Comparison of ENCODE assay signal across 25 cellular contexts in the genomic region with DNA sequence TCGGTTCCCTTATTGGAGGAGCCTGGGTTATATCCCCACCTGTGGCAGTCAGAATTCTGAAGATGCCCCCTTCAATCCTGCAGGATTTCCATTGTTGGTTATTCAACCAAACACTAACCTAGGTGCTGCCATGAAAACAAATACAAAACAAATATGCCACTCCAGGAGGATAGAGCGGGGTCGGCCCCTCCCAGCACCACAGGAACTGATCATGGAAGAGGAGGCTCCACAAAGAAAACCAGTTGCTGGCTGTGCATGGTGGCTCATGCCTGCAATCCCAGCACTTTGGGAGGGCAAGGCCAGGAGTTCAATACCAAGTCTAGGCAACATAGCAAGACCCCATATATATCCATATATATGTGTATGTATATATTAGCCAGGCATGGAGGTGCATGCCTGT.
"Had no signal": no experiment of that assay in that cellular context is flagged by ENCODE, and none has a peak within 500 bp of the region (broad histone marks: within the 10 kb centered on the region; RNA-seq: fewer than 3 reads in every experiment).

No MANE protein-coding gene starts in this region.

- DNase-seq: activated CD4-positive, alpha-beta memory T cell treated with anti-CD3 and anti-CD28 coated beads for 36 hours; activated CD4-positive, alpha-beta T cell treated with anti-CD3 and anti-CD28 coated beads, Interleukin-2, amount 10 ng/mL, durations not matched to agents 24 days and 14 days; activated CD4-positive, CD25-positive, alpha-beta regulatory T cell treated with anti-CD3 and anti-CD28 coated beads, Interleukin-2, amount 50 U/mL, for 72 hours; activated CD8-positive, alpha-beta memory T cell treated with anti-CD3 and anti-CD28 coated beads, Interleukin-2, amount 50 U/mL, for 4 hours; activated gamma-delta T cell treated with Interleukin-2 at 50 U/mL for 16 hours; activated naive CD4-positive, alpha-beta T cell treated with anti-CD3 and anti-CD28 coated beads, Interleukin-2, amount 50 U/mL, for 16 hours; activated T-cell treated with anti-CD3 and anti-CD28 coated beads, Interleukin-2, amount 50 U/mL, for 1 hour; amniotic stem cell; brain microvascular endothelial cell; left cardiac atrium; naive B cell; ovary; stimulated activated CD4-positive, alpha-beta T cell treated with anti-CD3 and anti-CD28 coated beads, Interleukin-1b, Interleukin-23, amount 100 ng/mL, for 48 hours; stimulated activated CD4-positive, alpha-beta T cell treated with anti-CD3 and anti-CD28 coated beads, Interleukin-4, amount 100 ng/mL, for 4 hours; stimulated activated CD8-positive, alpha-beta memory T cell treated with anti-CD3 and anti-CD28 coated beads, Interleukin-4, amount 100 ng/mL, for 48 hours; stimulated activated naive CD8-positive, alpha-beta T cell treated with anti-CD3 and anti-CD28 coated beads, Interleukin-15, amount 100 ng/mL, for 72 hours; substantia nigra; T1000; upper lobe of left lung; WERI-Rb-1 had no signal

- H3K9me3 ChIP-seq: right lobe of liver, vagina had no signal

- H3K4me3 ChIP-seq: esophagus muscularis mucosa, ovary, right lobe of liver, skin epidermis, upper lobe of left lung, vagina had no signal

- H3K36me3 ChIP-seq: brain microvascular endothelial cell, esophagus muscularis mucosa, ovary, right lobe of liver, upper lobe of left lung, vagina, WERI-Rb-1 had no signal

- H3K27ac ChIP-seq: brain microvascular endothelial cell, esophagus muscularis mucosa, ovary, right lobe of liver, skin epidermis, upper lobe of left lung, vagina, WERI-Rb-1 had no signal

- H3K27me3 ChIP-seq: brain microvascular endothelial cell, ovary, right lobe of liver, upper lobe of left lung, vagina had no signal

- ATAC-seq: left cardiac atrium; right lobe of liver; stimulated activated memory B cell treated with anti-CD40 and anti-IgM and Interleukin-4, amounts not matched to agents 10 μg/mL and 1 μg/mL and 100 μg/mL, for 72 hours; stimulated activated naive CD8-positive, alpha-beta T cell treated with anti-CD3 and anti-CD28 coated beads, Interleukin-15, amount 100 ng/mL, for 72 hours had no signal

- H3K4me1 ChIP-seq: esophagus muscularis mucosa, right lobe of liver, upper lobe of left lung, vagina had no signal
